1 cellular context compared by ENCODE assay signal in the genomic region with DNA sequence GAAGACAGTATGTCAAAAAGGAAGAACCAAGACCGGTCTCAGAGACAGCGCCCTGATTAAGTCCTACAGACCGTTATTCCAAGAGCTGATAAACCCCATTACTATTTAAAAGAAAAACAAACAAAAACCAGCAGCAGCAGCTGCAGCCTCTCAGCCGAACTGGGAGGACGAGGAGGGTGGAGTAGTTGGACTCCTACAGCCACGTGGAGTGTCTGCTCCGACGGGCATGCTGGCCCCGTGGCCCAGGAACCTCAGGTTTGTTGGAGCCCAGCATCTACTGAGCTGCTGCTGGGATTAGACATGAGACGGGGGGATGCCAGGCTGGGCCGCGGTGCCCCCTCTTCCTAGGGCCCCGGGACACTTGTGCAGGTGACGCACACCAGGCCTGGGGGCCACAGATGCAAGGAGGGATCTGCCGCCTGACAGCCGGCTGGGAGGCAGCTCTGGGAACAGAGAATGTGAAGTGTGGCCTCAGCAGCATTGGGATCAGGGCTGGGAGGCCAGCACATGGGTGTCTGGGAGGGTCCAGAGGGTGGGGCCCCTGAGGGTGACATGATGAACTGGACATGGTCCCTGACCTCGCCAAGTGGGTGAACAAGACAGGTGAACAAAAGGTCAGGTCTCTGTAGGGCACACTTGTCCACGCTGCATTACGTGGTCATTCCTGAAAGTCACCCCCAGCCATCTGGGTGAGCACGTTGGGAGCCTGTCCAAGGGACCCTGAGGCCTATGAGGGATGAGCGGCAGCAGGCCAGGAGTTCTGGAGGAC.
TF ChIP-seq lines count a peak whose summit lies in the region.

No MANE protein-coding gene starts in this region.

TF ChIP-seq in HepG2, 621 proteins besides CTCF, POLR2A, EP300 and RAD21 (continued from another document and continues in another):
- TF ChIP-seq, protein P1, sequence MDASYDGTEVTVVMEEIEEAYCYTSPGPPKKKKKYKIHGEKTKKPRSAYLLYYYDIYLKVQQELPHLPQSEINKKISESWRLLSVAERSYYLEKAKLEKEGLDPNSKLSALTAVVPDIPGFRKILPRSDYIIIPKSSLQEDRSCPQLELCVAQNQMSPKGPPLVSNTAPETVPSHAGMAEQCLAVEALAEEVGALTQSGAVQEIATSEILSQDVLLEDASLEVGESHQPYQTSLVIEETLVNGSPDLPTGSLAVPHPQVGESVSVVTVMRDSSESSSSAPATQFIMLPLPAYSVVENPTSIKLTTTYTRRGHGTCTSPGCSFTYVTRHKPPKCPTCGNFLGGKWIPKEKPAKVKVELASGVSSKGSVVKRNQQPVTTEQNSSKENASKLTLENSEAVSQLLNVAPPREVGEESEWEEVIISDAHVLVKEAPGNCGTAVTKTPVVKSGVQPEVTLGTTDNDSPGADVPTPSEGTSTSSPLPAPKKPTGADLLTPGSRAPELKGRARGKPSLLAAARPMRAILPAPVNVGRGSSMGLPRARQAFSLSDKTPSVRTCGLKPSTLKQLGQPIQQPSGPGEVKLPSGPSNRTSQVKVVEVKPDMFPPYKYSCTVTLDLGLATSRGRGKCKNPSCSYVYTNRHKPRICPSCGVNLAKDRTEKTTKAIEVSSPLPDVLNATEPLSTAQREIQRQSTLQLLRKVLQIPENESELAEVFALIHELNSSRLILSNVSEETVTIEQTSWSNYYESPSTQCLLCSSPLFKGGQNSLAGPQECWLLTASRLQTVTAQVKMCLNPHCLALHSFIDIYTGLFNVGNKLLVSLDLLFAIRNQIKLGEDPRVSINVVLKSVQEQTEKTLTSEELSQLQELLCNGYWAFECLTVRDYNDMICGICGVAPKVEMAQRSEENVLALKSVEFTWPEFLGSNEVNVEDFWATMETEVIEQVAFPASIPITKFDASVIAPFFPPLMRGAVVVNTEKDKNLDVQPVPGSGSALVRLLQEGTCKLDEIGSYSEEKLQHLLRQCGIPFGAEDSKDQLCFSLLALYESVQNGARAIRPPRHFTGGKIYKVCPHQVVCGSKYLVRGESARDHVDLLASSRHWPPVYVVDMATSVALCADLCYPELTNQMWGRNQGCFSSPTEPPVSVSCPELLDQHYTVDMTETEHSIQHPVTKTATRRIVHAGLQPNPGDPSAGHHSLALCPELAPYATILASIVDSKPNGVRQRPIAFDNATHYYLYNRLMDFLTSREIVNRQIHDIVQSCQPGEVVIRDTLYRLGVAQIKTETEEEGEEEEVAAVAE (CRISPR knock-in tag; IDR thresholded peaks at IDR 0.05; ENCODE audit: borderline replicate concordance) = peak; percentile 85
- no peak for TF ChIP-seq GTF2F1 (IDR thresholded peaks at IDR 0.05; ENCODE audit: low read length)
- TF ChIP-seq, protein P2, sequence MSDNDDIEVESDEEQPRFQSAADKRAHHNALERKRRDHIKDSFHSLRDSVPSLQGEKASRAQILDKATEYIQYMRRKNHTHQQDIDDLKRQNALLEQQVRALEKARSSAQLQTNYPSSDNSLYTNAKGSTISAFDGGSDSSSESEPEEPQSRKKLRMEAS (IDR thresholded peaks at IDR 0.05) = peak; percentile 92
- no peak for TF ChIP-seq ZNF331 (CRISPR knock-in tag; IDR thresholded peaks at IDR 0.05)
- TF ChIP-seq, protein P3, sequence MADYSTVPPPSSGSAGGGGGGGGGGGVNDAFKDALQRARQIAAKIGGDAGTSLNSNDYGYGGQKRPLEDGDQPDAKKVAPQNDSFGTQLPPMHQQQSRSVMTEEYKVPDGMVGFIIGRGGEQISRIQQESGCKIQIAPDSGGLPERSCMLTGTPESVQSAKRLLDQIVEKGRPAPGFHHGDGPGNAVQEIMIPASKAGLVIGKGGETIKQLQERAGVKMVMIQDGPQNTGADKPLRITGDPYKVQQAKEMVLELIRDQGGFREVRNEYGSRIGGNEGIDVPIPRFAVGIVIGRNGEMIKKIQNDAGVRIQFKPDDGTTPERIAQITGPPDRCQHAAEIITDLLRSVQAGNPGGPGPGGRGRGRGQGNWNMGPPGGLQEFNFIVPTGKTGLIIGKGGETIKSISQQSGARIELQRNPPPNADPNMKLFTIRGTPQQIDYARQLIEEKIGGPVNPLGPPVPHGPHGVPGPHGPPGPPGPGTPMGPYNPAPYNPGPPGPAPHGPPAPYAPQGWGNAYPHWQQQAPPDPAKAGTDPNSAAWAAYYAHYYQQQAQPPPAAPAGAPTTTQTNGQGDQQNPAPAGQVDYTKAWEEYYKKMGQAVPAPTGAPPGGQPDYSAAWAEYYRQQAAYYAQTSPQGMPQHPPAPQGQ (CRISPR knock-in tag; IDR thresholded peaks at IDR 0.05; ENCODE audit: borderline replicate concordance) = no peak
- TF ChIP-seq GATAD1 (CRISPR knock-in tag; IDR thresholded peaks at IDR 0.05) = no peak
- TF ChIP-seq BCL6 (CRISPR knock-in tag; IDR thresholded peaks at IDR 0.05) = no peak
- no peak for TF ChIP-seq SYNCRIP (IDR thresholded peaks at IDR 0.05; ENCODE audit: insufficient read depth, low read depth, low read length)
- TF ChIP-seq ZFP82 (CRISPR knock-in tag; IDR thresholded peaks at IDR 0.05; ENCODE audit: borderline replicate concordance) = no peak
- TF ChIP-seq, protein P4, sequence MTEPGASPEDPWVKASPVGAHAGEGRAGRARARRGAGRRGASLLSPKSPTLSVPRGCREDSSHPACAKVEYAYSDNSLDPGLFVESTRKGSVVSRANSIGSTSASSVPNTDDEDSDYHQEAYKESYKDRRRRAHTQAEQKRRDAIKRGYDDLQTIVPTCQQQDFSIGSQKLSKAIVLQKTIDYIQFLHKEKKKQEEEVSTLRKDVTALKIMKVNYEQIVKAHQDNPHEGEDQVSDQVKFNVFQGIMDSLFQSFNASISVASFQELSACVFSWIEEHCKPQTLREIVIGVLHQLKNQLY (CRISPR knock-in tag; IDR thresholded peaks at IDR 0.05) = no peak
- TF ChIP-seq ZNF746 (CRISPR knock-in tag; IDR thresholded peaks at IDR 0.05) = no peak
- 0 out of 2 replicates have a peak, but pooled peaks have one; percentile 33 for TF ChIP-seq ZNF317 (CRISPR knock-in tag; IDR thresholded peaks at IDR 0.05)
- TF ChIP-seq, protein P5, sequence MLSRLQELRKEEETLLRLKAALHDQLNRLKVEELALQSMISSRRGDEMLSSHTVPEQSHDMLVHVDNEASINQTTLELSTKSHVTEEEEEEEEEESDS (CRISPR knock-in tag; IDR thresholded peaks at IDR 0.05; ENCODE audit: borderline replicate concordance) = no peak
- no peak for TF ChIP-seq NAIF1 (CRISPR knock-in tag; IDR thresholded peaks at IDR 0.05; ENCODE audit: borderline replicate concordance)
- TF ChIP-seq SPEN (CRISPR knock-in tag; IDR thresholded peaks at IDR 0.05; ENCODE audit: low read depth) = no peak
- TF ChIP-seq NFATC3 (CRISPR knock-in tag; IDR thresholded peaks at IDR 0.05) = no peak
- TF ChIP-seq, protein P6, sequence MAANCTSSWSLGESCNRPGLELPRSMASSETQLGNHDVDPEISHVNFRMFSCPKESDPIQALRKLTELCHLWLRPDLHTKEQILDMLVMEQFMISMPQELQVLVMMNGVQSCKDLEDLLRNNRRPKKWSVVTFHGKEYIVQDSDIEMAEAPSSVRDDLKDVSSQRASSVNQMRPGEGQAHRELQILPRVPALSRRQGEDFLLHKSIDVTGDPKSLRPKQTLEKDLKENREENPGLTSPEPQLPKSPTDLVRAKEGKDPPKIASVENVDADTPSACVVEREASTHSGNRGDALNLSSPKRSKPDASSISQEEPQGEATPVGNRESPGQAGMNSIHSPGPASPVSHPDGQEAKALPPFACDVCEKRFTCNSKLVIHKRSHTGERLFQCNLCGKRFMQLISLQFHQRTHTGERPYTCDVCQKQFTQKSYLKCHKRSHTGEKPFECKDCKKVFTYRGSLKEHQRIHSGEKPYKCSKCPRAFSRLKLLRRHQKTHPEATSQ (CRISPR knock-in tag; IDR thresholded peaks at IDR 0.05; ENCODE audit: borderline replicate concordance) = no peak
- TF ChIP-seq, protein P7, sequence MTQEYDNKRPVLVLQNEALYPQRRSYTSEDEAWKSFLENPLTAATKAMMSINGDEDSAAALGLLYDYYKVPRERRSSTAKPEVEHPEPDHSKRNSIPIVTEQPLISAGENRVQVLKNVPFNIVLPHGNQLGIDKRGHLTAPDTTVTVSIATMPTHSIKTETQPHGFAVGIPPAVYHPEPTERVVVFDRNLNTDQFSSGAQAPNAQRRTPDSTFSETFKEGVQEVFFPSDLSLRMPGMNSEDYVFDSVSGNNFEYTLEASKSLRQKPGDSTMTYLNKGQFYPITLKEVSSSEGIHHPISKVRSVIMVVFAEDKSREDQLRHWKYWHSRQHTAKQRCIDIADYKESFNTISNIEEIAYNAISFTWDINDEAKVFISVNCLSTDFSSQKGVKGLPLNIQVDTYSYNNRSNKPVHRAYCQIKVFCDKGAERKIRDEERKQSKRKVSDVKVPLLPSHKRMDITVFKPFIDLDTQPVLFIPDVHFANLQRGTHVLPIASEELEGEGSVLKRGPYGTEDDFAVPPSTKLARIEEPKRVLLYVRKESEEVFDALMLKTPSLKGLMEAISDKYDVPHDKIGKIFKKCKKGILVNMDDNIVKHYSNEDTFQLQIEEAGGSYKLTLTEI (CRISPR knock-in tag; conservative IDR thresholded peaks at IDR 0.05) = no peak
- TF ChIP-seq ZNF709 (CRISPR knock-in tag; IDR thresholded peaks at IDR 0.05) = no peak
- no peak for TF ChIP-seq MLLT10 (CRISPR knock-in tag; IDR thresholded peaks at IDR 0.05)
- TF ChIP-seq, protein P8, sequence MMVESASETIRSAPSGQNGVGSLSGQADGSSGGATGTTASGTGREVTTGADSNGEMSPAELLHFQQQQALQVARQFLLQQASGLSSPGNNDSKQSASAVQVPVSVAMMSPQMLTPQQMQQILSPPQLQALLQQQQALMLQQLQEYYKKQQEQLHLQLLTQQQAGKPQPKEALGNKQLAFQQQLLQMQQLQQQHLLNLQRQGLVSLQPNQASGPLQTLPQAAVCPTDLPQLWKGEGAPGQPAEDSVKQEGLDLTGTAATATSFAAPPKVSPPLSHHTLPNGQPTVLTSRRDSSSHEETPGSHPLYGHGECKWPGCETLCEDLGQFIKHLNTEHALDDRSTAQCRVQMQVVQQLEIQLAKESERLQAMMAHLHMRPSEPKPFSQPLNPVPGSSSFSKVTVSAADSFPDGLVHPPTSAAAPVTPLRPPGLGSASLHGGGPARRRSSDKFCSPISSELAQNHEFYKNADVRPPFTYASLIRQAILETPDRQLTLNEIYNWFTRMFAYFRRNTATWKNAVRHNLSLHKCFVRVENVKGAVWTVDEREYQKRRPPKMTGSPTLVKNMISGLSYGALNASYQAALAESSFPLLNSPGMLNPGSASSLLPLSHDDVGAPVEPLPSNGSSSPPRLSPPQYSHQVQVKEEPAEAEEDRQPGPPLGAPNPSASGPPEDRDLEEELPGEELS (CRISPR knock-in tag; IDR thresholded peaks at IDR 0.05) = no peak
- TF ChIP-seq HNRNPH1 (optimal IDR thresholded peaks at IDR 0.05; ENCODE audit: low read depth, low read length) = no peak
- TF ChIP-seq, protein P9, sequence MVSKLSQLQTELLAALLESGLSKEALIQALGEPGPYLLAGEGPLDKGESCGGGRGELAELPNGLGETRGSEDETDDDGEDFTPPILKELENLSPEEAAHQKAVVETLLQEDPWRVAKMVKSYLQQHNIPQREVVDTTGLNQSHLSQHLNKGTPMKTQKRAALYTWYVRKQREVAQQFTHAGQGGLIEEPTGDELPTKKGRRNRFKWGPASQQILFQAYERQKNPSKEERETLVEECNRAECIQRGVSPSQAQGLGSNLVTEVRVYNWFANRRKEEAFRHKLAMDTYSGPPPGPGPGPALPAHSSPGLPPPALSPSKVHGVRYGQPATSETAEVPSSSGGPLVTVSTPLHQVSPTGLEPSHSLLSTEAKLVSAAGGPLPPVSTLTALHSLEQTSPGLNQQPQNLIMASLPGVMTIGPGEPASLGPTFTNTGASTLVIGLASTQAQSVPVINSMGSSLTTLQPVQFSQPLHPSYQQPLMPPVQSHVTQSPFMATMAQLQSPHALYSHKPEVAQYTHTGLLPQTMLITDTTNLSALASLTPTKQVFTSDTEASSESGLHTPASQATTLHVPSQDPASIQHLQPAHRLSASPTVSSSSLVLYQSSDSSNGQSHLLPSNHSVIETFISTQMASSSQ (IDR thresholded peaks at IDR 0.05; ENCODE audit: low read depth) = no peak
- TF ChIP-seq, protein P9 (CRISPR knock-in tag; IDR thresholded peaks at IDR 0.05; ENCODE audit: borderline replicate concordance) = peak; percentile 54; the same call in 1 of the 2 replicates
- no peak for TF ChIP-seq SRSF4 (IDR thresholded peaks at IDR 0.05; ENCODE audit: low read depth, low read length, poor library complexity, severe bottlenecking)
- TF ChIP-seq, protein P10, sequence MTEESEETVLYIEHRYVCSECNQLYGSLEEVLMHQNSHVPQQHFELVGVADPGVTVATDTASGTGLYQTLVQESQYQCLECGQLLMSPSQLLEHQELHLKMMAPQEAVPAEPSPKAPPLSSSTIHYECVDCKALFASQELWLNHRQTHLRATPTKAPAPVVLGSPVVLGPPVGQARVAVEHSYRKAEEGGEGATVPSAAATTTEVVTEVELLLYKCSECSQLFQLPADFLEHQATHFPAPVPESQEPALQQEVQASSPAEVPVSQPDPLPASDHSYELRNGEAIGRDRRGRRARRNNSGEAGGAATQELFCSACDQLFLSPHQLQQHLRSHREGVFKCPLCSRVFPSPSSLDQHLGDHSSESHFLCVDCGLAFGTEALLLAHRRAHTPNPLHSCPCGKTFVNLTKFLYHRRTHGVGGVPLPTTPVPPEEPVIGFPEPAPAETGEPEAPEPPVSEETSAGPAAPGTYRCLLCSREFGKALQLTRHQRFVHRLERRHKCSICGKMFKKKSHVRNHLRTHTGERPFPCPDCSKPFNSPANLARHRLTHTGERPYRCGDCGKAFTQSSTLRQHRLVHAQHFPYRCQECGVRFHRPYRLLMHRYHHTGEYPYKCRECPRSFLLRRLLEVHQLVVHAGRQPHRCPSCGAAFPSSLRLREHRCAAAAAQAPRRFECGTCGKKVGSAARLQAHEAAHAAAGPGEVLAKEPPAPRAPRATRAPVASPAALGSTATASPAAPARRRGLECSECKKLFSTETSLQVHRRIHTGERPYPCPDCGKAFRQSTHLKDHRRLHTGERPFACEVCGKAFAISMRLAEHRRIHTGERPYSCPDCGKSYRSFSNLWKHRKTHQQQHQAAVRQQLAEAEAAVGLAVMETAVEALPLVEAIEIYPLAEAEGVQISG (CRISPR knock-in tag; IDR thresholded peaks at IDR 0.05) = no peak
- TF ChIP-seq, protein P11, sequence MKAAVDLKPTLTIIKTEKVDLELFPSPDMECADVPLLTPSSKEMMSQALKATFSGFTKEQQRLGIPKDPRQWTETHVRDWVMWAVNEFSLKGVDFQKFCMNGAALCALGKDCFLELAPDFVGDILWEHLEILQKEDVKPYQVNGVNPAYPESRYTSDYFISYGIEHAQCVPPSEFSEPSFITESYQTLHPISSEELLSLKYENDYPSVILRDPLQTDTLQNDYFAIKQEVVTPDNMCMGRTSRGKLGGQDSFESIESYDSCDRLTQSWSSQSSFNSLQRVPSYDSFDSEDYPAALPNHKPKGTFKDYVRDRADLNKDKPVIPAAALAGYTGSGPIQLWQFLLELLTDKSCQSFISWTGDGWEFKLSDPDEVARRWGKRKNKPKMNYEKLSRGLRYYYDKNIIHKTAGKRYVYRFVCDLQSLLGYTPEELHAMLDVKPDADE (CRISPR knock-in tag; IDR thresholded peaks at IDR 0.05) = no peak
- TF ChIP-seq CCAR2 (optimal IDR thresholded peaks at IDR 0.05; ENCODE audit: low read depth, low read length) = no peak
- no peak for TF ChIP-seq CCDC6 (CRISPR knock-in tag; IDR thresholded peaks at IDR 0.05)
- no peak for TF ChIP-seq ZMAT3 (CRISPR knock-in tag; conservative IDR thresholded peaks at IDR 0.05)
- no peak for TF ChIP-seq ZKSCAN5 (CRISPR knock-in tag; IDR thresholded peaks at IDR 0.05)
- TF ChIP-seq TBX3 (IDR thresholded peaks at IDR 0.05; ENCODE audit: borderline replicate concordance) = no peak
